ENCODE assay signal across 15 cellular contexts in the genomic region with DNA sequence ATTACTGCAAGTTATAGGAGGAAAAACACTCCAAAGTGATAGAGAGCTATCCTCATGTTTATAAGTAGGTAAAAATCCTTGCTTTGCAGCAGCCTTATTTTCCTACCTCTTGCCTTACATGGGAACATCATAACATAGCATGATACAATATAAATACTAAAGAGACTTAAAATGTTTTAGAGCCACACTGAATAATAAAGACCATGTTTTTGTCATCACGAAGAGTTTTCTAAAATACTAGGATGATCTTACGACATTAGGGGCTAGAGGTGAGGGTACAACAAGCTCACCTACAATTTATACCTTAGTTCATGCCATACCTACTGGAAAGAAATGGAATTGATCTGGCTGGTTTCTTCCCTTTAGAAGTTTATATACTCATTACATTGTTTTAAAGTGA.
DNase-seq lines count a peak whose midpoint lies in the region; TF ChIP-seq lines count a peak whose summit lies in the region.
"Had no signal": no experiment of that assay in that cellular context is flagged by ENCODE, and none has a peak within 500 bp of the region (broad histone marks: within the 10 kb centered on the region; RNA-seq: fewer than 3 reads in every experiment).

No MANE protein-coding gene starts in this region.

- H3K4me2 ChIP-seq in neural progenitor cell, result peak overlapping the region; percentile 64

- POLR2A ChIA-PET in BJ (lab: Charles Lee), result no interaction called here

- DNase-seq in BJ (ENCODE audit: low read depth) (no peak), MG63 (no peak), neural progenitor cell (ENCODE audit: low spot score) (no peak), putamen (ENCODE audit: low spot score) (no peak), 8988T (no peak), iPS-NIHi11 (ENCODE audit: low spot score) (no peak)
- no peak for DNase-seq in effector CD4-positive, alpha-beta T cell
- DNase-seq: Caco-2; HCEC 1CT; NCI-H2171; stimulated activated CD4-positive, alpha-beta T cell treated with anti-CD3 and anti-CD28 coated beads, Interleukin-1b, Interleukin-23, amount 100 ng/mL, for 48 hours; stimulated activated naive B cell treated with anti-CD40 and anti-IgM and Interleukin-4, amounts not matched to agents 10 μg/mL and 1 μg/mL and 100 μg/mL, for 72 hours had no signal

- no peak for TF ChIP-seq CTCF in BJ (IDR thresholded peaks at IDR 0.05; ENCODE audit: insufficient read depth, low read depth, low read length)
- no peak for TF ChIP-seq CTCF in neural progenitor cell (IDR thresholded peaks at IDR 0.05)

- H3F3A ChIP-seq in neural progenitor cell (ENCODE audit: low read depth), result no peaks in the 10 kb centered on the region

- H3K27me3 ChIP-seq in BJ (ENCODE audit: control insufficient read depth, insufficient read depth, low read length) (no peaks in the 10 kb centered on the region), MG63 (no peaks in the 10 kb centered on the region), endocrine pancreas (ENCODE audit: control insufficient read depth, insufficient read depth, low read length) (no peaks in the 10 kb centered on the region), neural progenitor cell (no peaks in the 10 kb centered on the region)

- H3K27me3 Mint-ChIP-seq in neural progenitor cell (ENCODE audit: insufficient read depth, low read depth), result peaks cover 3% of the 10 kb centered on the region
- H3K27me3 Mint-ChIP-seq: IgD-negative memory B cell; natural killer cell treated with Interleukin-12 subunit alpha and Interleukin-12 subunit beta and Interleukin-15 and Interleukin-18, amount 100 ng/mL, for 72 hours; stimulated activated naive B cell treated with anti-CD40 and anti-IgM and Interleukin-4, amounts not matched to agents 10 μg/mL and 1 μg/mL and 100 μg/mL, for 72 hours had no signal

- peaks cover 15% of the 10 kb centered on the region for H3K4me1 Mint-ChIP-seq in neural progenitor cell

- H3K4me3 Mint-ChIP-seq in neural progenitor cell, result no peak overlapping the region
- H3K4me3 Mint-ChIP-seq: IgD-negative memory B cell; natural killer cell treated with Interleukin-12 subunit alpha and Interleukin-12 subunit beta and Interleukin-15 and Interleukin-18, amount 100 ng/mL, for 72 hours; stimulated activated naive B cell treated with anti-CD40 and anti-IgM and Interleukin-4, amounts not matched to agents 10 μg/mL and 1 μg/mL and 100 μg/mL, for 72 hours had no signal

- CTCF ChIA-PET in BJ (lab: Yijun Ruan, JAX), result no interaction called here

- H3K36me3 Mint-ChIP-seq in neural progenitor cell, result peaks cover 7% of the 10 kb centered on the region
- H3K36me3 Mint-ChIP-seq: natural killer cell treated with Interleukin-12 subunit alpha and Interleukin-12 subunit beta and Interleukin-15 and Interleukin-18, amount 100 ng/mL, for 72 hours had no signal

- H2AFZ ChIP-seq in neural progenitor cell (replicated peaks), result no peak overlapping the region

- no peaks in the 10 kb centered on the region for H4K20me1 ChIP-seq in neural progenitor cell (ENCODE audit: low read depth)

- no peaks in the 10 kb centered on the region for H3K9me3 Mint-ChIP-seq in neural progenitor cell
- H3K9me3 Mint-ChIP-seq: IgD-negative memory B cell; natural killer cell treated with Interleukin-12 subunit alpha and Interleukin-12 subunit beta and Interleukin-15 and Interleukin-18, amount 100 ng/mL, for 72 hours; stimulated activated naive B cell treated with anti-CD40 and anti-IgM and Interleukin-4, amounts not matched to agents 10 μg/mL and 1 μg/mL and 100 μg/mL, for 72 hours had no signal

- peak overlapping the region; percentile 25 for H3K4me3 ChIP-seq in BJ (ENCODE audit: low read depth, low read length)
- H3K4me3 ChIP-seq in MG63, result peak overlapping the region; percentile 58
- H3K4me3 ChIP-seq in endocrine pancreas (ENCODE audit: control insufficient read depth, insufficient read depth, low read length), result peak overlapping the region; percentile 95
- no peak overlapping the region for H3K4me3 ChIP-seq in neural progenitor cell

- H3K27ac ChIP-seq in neural progenitor cell, result no peak overlapping the region

- H3K9me3 ChIP-seq in MG63, result no peaks in the 10 kb centered on the region
- no peaks in the 10 kb centered on the region for H3K9me3 ChIP-seq in endocrine pancreas (ENCODE audit: control insufficient read depth, low read length)
- H3K9me3 ChIP-seq in neural progenitor cell (ENCODE audit: low read depth), result no peaks in the 10 kb centered on the region
- H3K9me3 ChIP-seq: Caco-2 had no signal

- H3K79me2 ChIP-seq in neural progenitor cell (ENCODE audit: low read depth), result no peaks in the 10 kb centered on the region

- no peak overlapping the region for H3K9ac ChIP-seq in endocrine pancreas (ENCODE audit: control insufficient read depth, insufficient read depth, low read length)
- H3K9ac ChIP-seq in neural progenitor cell, result no peak overlapping the region

- H3K4me1 ChIP-seq in endocrine pancreas (ENCODE audit: control insufficient read depth, insufficient read depth, low read length) (peaks cover 12% of the 10 kb centered on the region), neural progenitor cell (peaks cover 13% of the 10 kb centered on the region)

- H3K36me3 ChIP-seq in BJ (ENCODE audit: control insufficient read depth, insufficient read depth, low read length) (no peaks in the 10 kb centered on the region), MG63 (peaks cover 4% of the 10 kb centered on the region; the same call in 1 of the 2 replicates), endocrine pancreas (ENCODE audit: control insufficient read depth, insufficient read depth, low read length) (no peaks in the 10 kb centered on the region), neural progenitor cell (no peaks in the 10 kb centered on the region)

- H3K27ac Mint-ChIP-seq in neural progenitor cell, result no peak overlapping the region
- H3K27ac Mint-ChIP-seq: IgD-negative memory B cell; natural killer cell treated with Interleukin-12 subunit alpha and Interleukin-12 subunit beta and Interleukin-15 and Interleukin-18, amount 100 ng/mL, for 72 hours; stimulated activated naive B cell treated with anti-CD40 and anti-IgM and Interleukin-4, amounts not matched to agents 10 μg/mL and 1 μg/mL and 100 μg/mL, for 72 hours had no signal
